ENCODE assay signal across 3 cellular contexts in the genomic region with DNA sequence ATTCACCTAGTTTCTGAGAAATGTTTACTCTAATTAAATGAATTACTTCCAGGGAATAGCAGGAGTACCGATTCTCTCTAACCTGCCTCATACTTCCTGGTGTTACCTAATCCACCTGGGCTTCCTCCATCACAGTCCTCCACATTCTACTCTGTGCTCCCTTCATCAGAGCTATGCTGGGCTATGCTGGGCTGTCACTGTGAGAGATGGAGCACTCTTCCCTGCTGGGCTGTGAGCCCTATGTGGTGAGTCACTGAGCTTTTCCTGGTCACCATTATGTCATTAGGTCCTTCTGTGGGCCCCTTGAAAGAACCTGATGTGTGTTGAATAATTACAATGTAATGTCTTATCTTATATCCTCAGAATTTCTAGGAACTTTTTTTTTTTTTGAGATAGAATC.
TF ChIP-seq lines count a peak whose summit lies in the region.
"Not testable (repeated sequence)": the region's sequence is repeated elsewhere in the genome, so short reads cannot be mapped to it uniquely, and the experiment has no call there.

No MANE protein-coding gene starts in this region.

TF ChIP-seq in HEK293, 187 proteins besides CTCF, POLR2A, EP300 and RAD21:
- TF ChIP-seq KLF8 (tag by site-specific recombination; IDR thresholded peaks at IDR 0.05) (0 out of 2 replicates have a peak, but pooled peaks have one; percentile 15), ZFP37 (tag by site-specific recombination; IDR thresholded peaks at IDR 0.05) (peak; percentile 57; the same call in 1 of the 2 replicates), ZFP69B (tag by site-specific recombination; IDR thresholded peaks at IDR 0.05) (peak; percentile 96), ZNF24 (tag by site-specific recombination; IDR thresholded peaks at IDR 0.05) (0 out of 2 replicates have a peak, but pooled peaks have one; percentile 52), ZNF366 (tag by site-specific recombination; conservative IDR thresholded peaks at IDR 0.05) (peak; percentile 63), ZBTB17 (tag by site-specific recombination; IDR thresholded peaks at IDR 0.05) (peak; percentile 80), ZNF629 (tag by site-specific recombination; IDR thresholded peaks at IDR 0.05) (peak; percentile 75), ZNF660 (tag by site-specific recombination; IDR thresholded peaks at IDR 0.05) (peak; percentile 66; the same call in 1 of the 2 replicates), SP7 (tag by site-specific recombination; IDR thresholded peaks at IDR 0.05) (peak; percentile 40; the same call in 1 of the 2 replicates), ZBTB21 (tag by site-specific recombination; IDR thresholded peaks at IDR 0.05) (peak; percentile 73)
- TF ChIP-seq, protein P1, sequence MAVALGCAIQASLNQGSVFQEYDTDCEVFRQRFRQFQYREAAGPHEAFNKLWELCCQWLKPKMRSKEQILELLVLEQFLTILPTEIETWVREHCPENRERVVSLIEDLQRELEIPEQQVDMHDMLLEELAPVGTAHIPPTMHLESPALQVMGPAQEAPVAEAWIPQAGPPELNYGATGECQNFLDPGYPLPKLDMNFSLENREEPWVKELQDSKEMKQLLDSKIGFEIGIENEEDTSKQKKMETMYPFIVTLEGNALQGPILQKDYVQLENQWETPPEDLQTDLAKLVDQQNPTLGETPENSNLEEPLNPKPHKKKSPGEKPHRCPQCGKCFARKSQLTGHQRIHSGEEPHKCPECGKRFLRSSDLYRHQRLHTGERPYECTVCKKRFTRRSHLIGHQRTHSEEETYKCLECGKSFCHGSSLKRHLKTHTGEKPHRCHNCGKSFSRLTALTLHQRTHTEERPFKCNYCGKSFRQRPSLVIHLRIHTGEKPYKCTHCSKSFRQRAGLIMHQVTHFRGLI (tag by site-specific recombination; IDR thresholded peaks at IDR 0.05) = peak; percentile 44; the same call in 1 of the 2 replicates
- TF ChIP-seq, protein P2, sequence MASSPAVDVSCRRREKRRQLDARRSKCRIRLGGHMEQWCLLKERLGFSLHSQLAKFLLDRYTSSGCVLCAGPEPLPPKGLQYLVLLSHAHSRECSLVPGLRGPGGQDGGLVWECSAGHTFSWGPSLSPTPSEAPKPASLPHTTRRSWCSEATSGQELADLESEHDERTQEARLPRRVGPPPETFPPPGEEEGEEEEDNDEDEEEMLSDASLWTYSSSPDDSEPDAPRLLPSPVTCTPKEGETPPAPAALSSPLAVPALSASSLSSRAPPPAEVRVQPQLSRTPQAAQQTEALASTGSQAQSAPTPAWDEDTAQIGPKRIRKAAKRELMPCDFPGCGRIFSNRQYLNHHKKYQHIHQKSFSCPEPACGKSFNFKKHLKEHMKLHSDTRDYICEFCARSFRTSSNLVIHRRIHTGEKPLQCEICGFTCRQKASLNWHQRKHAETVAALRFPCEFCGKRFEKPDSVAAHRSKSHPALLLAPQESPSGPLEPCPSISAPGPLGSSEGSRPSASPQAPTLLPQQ (tag by site-specific recombination; IDR thresholded peaks at IDR 0.05) = peak; percentile 98
- TF ChIP-seq, protein P3, sequence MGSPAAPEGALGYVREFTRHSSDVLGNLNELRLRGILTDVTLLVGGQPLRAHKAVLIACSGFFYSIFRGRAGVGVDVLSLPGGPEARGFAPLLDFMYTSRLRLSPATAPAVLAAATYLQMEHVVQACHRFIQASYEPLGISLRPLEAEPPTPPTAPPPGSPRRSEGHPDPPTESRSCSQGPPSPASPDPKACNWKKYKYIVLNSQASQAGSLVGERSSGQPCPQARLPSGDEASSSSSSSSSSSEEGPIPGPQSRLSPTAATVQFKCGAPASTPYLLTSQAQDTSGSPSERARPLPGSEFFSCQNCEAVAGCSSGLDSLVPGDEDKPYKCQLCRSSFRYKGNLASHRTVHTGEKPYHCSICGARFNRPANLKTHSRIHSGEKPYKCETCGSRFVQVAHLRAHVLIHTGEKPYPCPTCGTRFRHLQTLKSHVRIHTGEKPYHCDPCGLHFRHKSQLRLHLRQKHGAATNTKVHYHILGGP (tag by site-specific recombination; IDR thresholded peaks at IDR 0.05) = peak; percentile 12; the same call in 1 of the 2 replicates

TF ChIP-seq in WTC11, 78 proteins besides CTCF, POLR2A, EP300 and RAD21:
- TF ChIP-seq ZNF263 (CRISPR knock-in tag; IDR thresholded peaks at IDR 0.05; ENCODE audit: low read depth) = 0 out of 2 replicates have a peak, but pooled peaks have one; percentile 23

TF ChIP-seq in K562, 482 proteins besides CTCF, POLR2A, EP300 and RAD21:
- peak; percentile 23 for TF ChIP-seq MEIS2 (IDR thresholded peaks at IDR 0.05; ENCODE audit: partially characterized antibody)
- TF ChIP-seq JUND (IDR thresholded peaks at IDR 0.05; ENCODE audit: borderline replicate concordance, low read depth, low read length) = peak; percentile 46; the same call in 1 of the 2 replicates
- TF ChIP-seq JUND (tag; IDR thresholded peaks at IDR 0.05; ENCODE audit: borderline replicate concordance, low read depth, low read length) = not testable (repeated sequence)
- TF ChIP-seq, protein P4, sequence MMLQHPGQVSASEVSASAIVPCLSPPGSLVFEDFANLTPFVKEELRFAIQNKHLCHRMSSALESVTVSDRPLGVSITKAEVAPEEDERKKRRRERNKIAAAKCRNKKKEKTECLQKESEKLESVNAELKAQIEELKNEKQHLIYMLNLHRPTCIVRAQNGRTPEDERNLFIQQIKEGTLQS (IDR thresholded peaks at IDR 0.05) = peak; percentile 79
- TF ChIP-seq, protein P4 (CRISPR knock-in tag; conservative IDR thresholded peaks at IDR 0.05) = not testable (repeated sequence)
- TF ChIP-seq ATF7 (IDR thresholded peaks at IDR 0.05) = peak; percentile 37; the same call in 1 of the 2 replicates
- TF ChIP-seq ZNF263 (CRISPR knock-in tag; IDR thresholded peaks at IDR 0.05; ENCODE audit: borderline replicate concordance) = peak; percentile 88
- TF ChIP-seq ARID1B (IDR thresholded peaks at IDR 0.05) = peak; percentile 38; the same call in 1 of the 2 replicates
- TF ChIP-seq MEF2A (IDR thresholded peaks at IDR 0.05; ENCODE audit: control insufficient read depth, low read depth, low read length) = 0 out of 2 replicates have a peak, but pooled peaks have one; percentile 46
- TF ChIP-seq, protein P5, sequence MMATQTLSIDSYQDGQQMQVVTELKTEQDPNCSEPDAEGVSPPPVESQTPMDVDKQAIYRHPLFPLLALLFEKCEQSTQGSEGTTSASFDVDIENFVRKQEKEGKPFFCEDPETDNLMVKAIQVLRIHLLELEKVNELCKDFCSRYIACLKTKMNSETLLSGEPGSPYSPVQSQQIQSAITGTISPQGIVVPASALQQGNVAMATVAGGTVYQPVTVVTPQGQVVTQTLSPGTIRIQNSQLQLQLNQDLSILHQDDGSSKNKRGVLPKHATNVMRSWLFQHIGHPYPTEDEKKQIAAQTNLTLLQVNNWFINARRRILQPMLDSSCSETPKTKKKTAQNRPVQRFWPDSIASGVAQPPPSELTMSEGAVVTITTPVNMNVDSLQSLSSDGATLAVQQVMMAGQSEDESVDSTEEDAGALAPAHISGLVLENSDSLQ (IDR thresholded peaks at IDR 0.05) = 0 out of 2 replicates have a peak, but pooled peaks have one; percentile 10
- peak; percentile 76 for TF ChIP-seq FOSL1 (tag; conservative IDR thresholded peaks at IDR 0.05)
